ENCODE assay signal across 21 cellular contexts in the genomic region with DNA sequence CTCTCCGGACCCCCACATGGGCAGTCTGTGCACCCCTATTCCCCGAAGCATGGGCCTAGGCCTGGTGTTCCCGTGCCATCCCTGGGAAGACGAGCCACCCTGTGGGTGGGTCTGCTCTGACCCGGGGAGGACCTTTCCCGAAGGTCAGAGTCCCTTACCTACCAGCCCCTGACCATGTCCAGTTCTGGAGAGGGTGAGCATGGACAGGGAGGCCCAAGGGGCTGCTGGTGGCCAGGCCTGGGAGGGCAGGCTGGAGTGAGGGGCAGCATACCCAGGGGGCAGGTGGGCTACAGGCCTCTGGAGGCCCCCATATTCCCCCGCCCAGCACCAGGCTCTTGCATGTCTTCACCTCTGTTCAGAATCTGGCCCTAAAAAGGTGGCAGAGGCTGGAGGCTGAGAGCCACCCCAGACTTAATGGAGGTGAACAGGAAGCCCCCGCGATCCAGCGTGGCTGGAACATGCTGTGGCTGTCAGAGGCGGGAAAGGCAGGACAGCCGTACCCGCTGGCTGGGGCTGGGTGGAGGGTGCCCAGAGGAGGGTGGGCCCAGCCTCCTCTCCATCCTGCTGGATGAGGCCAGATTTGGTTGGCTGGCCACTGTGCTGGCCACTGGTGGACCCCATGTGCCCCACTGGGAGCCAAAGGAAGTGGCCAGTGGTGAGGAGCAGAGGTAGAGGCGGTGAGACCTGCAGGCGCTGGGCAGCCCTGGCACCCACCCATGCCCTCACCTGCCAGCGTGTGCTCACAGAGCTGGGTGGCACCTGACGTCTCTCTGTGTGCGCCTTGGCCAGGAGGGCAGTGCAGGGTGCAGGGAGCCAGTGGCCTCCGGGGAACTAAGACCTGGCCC. TPM values are rescaled to one million over a fixed set of nuclear protein-coding genes. Genes with fewer than 3 reads are reported as not detected.
A peak's percentile ranks its signal among the peaks of the same experiment; 100 is the strongest.
DNase-seq lines count a peak whose midpoint lies in the region; ATAC-seq and TF ChIP-seq lines count a peak whose summit lies in the region.
"Had no signal": no experiment of that assay in that cellular context is flagged by ENCODE, and none has a peak within 500 bp of the region (broad histone marks: within the 10 kb centered on the region; RNA-seq: fewer than 3 reads in every experiment).

No MANE protein-coding gene starts in this region.

- H3K4ac ChIP-seq in neuronal stem cell (ENCODE audit: low read length), result peak overlapping the region; percentile 8

- peak overlapping the region; percentile 58 for H2BK12ac ChIP-seq in neuronal stem cell (ENCODE audit: low read length)

- H3K18ac ChIP-seq in neuronal stem cell (ENCODE audit: low read length), result peak overlapping the region; percentile 77

- no peak overlapping the region for H3K4me2 ChIP-seq in neuronal stem cell (ENCODE audit: insufficient read depth, low read length, poor library complexity, severe bottlenecking)

- H2AK5ac ChIP-seq in neuronal stem cell (ENCODE audit: low read depth, low read length), result peak overlapping the region; percentile 73

- no peak for TF ChIP-seq POLR2A in sigmoid colon (IDR thresholded peaks at IDR 0.05)

- no CpG with 5 or more reads among the region's 19 CpGs for WGBS in neuronal stem cell (ENCODE audit: extremely low coverage in 2 of 2, insufficient read length in 2 of 2, insufficient replicate concordance in 1 of 2), 2 donors
- 92 to 93% methylated on average over 19 of the region's 19 CpGs for WGBS in sigmoid colon, 2 donors

- peaks cover 8% of the 10 kb centered on the region for H3K36me3 Mint-ChIP-seq in Caco-2 (ENCODE audit: insufficient read depth, unreplicated experiment)
- H3K36me3 Mint-ChIP-seq: CD4-positive, CD25-positive, alpha-beta regulatory T cell had no signal

- H3K79me1 ChIP-seq in neuronal stem cell (ENCODE audit: low read depth, low read length), result peaks cover 2% of the 10 kb centered on the region

- peak overlapping the region; percentile 39 for H3K27ac Mint-ChIP-seq in Caco-2 (ENCODE audit: unreplicated experiment)
- H3K27ac Mint-ChIP-seq: CD4-positive, CD25-positive, alpha-beta regulatory T cell had no signal

- peak overlapping the region; percentile 30 for H3K9ac ChIP-seq in neuronal stem cell (ENCODE audit: low read depth, low read length, poor library complexity)

- DNase-seq in Caco-2, result peak in 1 of 2 experiments; percentile 31
- peak; percentile 38 for DNase-seq in H7
- peak; percentile 46 for DNase-seq in islet precursor cell
- DNase-seq in neuronal stem cell (ENCODE audit: low spot score), result no peak
- no peak for DNase-seq in NCI-H526 treated with DMSO at 0.1 percent for 48 hours (lab: John Stamatoyannopoulos, UW)
- no peak for DNase-seq in sigmoid colon
- DNase-seq: CD4-positive, CD25-positive, alpha-beta regulatory T cell; DMS79; KG1; NCI-H1092 treated with DMSO at 0.1 percent for 48 hours; NCI-H1436 treated with DMSO at 0.1 percent for 48 hours; NCI-H1930; NCI-H226; NCI-H510A treated with DMSO at 0.1 percent for 48 hours; NCI-H774; OCI-M1; Right ventricle myocardium superior had no signal

- peaks cover 16% of the 10 kb centered on the region for H3K9me3 Mint-ChIP-seq in Caco-2 (ENCODE audit: unreplicated experiment)

- intact Hi-C loops in Caco-2 (cut with micrococcal nuclease; ENCODE audit: unreplicated experiment) (no loop called here), sigmoid colon (cut with DNase I) (no loop called here)

- POLR2A ChIA-PET in Caco-2 (lab: Charles Lee), result no interaction called here

- no peak overlapping the region for H3K27ac ChIP-seq in neuronal stem cell (replicated peaks; ENCODE audit: low read length)
- no peak overlapping the region for H3K27ac ChIP-seq in sigmoid colon

- CTCF ChIA-PET in Caco-2 (lab: Charles Lee), result interaction anchor here (1.6 to 2.2 kb wide), 4 partner anchors 10 to 213 kb away, joined by 3 to 55 read pairs (median 25); partner anchors contain the start of gene SYT8

- no TSS peak for BruUV-seq in Caco-2 (replicated peaks; lab: Mats Ljungman, UMichigan)

- H3K9me3 ChIP-seq in Caco-2 (no peaks in the 10 kb centered on the region), neuronal stem cell (replicated peaks in 1 of 2; ENCODE audit: control insufficient read depth in 2 of 2, insufficient read depth in 1 of 2, low read depth in 1 of 2, low read length in 2 of 2) (peaks cover 0 to 6% of the 10 kb centered on the region in 2 donors), sigmoid colon (peaks cover 0 to 7% (median 3%) of the 10 kb centered on the region in 4 donors)

- no peak overlapping the region for H2AFZ ChIP-seq in neuronal stem cell (ENCODE audit: low read length)

- H4K91ac ChIP-seq in neuronal stem cell (ENCODE audit: low read depth, low read length, poor library complexity), result peak overlapping the region; percentile 87

- peak overlapping the region; percentile 90 for H2BK15ac ChIP-seq in neuronal stem cell (ENCODE audit: low read length)

- peak overlapping the region; percentile 77 for H3K23ac ChIP-seq in neuronal stem cell (ENCODE audit: low read depth, low read length, poor library complexity)

- H3K27me3 ChIP-seq in Caco-2 (replicated peaks; ENCODE audit: control insufficient read depth, insufficient read depth, low read length) (no peaks in the 10 kb centered on the region), H7 (ENCODE audit: control insufficient read depth, insufficient read depth, low read length) (no peaks in the 10 kb centered on the region), neuronal stem cell (ENCODE audit: control insufficient read depth in 3 of 3, insufficient read depth in 3 of 3, low read depth in 1 of 3, low read length in 3 of 3) (peaks cover 0 to 28% (median 0%) of the 10 kb centered on the region in 3 experiments), sigmoid colon (no peaks in the 10 kb centered on the region)

- no peak overlapping the region for H3K4me3 Mint-ChIP-seq in Caco-2 (ENCODE audit: unreplicated experiment)
- H3K4me3 Mint-ChIP-seq: CD4-positive, CD25-positive, alpha-beta regulatory T cell had no signal

- no peaks in the 10 kb centered on the region for H3K36me3 ChIP-seq in Caco-2 (ENCODE audit: control insufficient read depth, insufficient read depth, low read length)
- H3K36me3 ChIP-seq in H7 (replicated peaks; ENCODE audit: control insufficient read depth, insufficient read depth, low read length), result no peaks in the 10 kb centered on the region
- no peaks in the 10 kb centered on the region for H3K36me3 ChIP-seq in neuronal stem cell (replicated peaks in 1 of 2; ENCODE audit: control insufficient read depth in 2 of 2, insufficient read depth in 2 of 2, low read length in 2 of 2)
- H3K36me3 ChIP-seq in sigmoid colon, result no peaks in the 10 kb centered on the region

- peak overlapping the region; percentile 61 for H3K14ac ChIP-seq in neuronal stem cell (ENCODE audit: low read length)

- H3K27me3 Mint-ChIP-seq in Caco-2 (ENCODE audit: insufficient read depth, unreplicated experiment), result no peaks in the 10 kb centered on the region

- peak overlapping the region; percentile 30 for H2BK120ac ChIP-seq in neuronal stem cell (ENCODE audit: low read depth, low read length)

- H3K4me1 Mint-ChIP-seq in Caco-2 (ENCODE audit: low read depth, unreplicated experiment), result peaks cover 42% of the 10 kb centered on the region
- H3K4me1 Mint-ChIP-seq: CD4-positive, CD25-positive, alpha-beta regulatory T cell had no signal

- H3K4me3 ChIP-seq in Caco-2 (ENCODE audit: low read depth, low read length) (no peak overlapping the region), H7 (ENCODE audit: insufficient read depth, low read depth, low read length) (no peak overlapping the region), neuronal stem cell (ENCODE audit: low read length in 2 of 2) (no peak overlapping the region), sigmoid colon (no peak overlapping the region)

- TF ChIP-seq CTCF in Caco-2 (IDR thresholded peaks at IDR 0.05; ENCODE audit: insufficient read depth in 1 of 2, low read depth in 1 of 2, low read length in 1 of 2, severe bottlenecking in 1 of 2, unreplicated experiment in 1 of 2) (no peak), sigmoid colon (IDR thresholded peaks at IDR 0.05) (no peak)

- no peak for TF ChIP-seq EP300 in sigmoid colon (IDR thresholded peaks at IDR 0.05)

- ATAC-seq in GM18511 (IDR thresholded peaks at IDR 0.05; ENCODE audit: unreplicated experiment), result no peak

- H3K4me1 ChIP-seq in Caco-2, result peaks cover 51% of the 10 kb centered on the region
- H3K4me1 ChIP-seq in neuronal stem cell (ENCODE audit: control insufficient read depth in 2 of 2, insufficient read depth in 1 of 2, low read depth in 1 of 2, low read length in 2 of 2), result no peaks in the 10 kb centered on the region
- peaks cover 0 to 15% (median 13%) of the 10 kb centered on the region in 4 donors for H3K4me1 ChIP-seq in sigmoid colon

- no peak overlapping the region for H4K8ac ChIP-seq in neuronal stem cell (ENCODE audit: low read depth, low read length)

- H2BK5ac ChIP-seq in neuronal stem cell (ENCODE audit: low read length), result peak overlapping the region; percentile 76

RNA-seq across cellular contexts. Expression of gene SYT8, which starts 11.2 kb away (rescaled TPM):
- 11.3 and 14.9 TPM in 2 replicates for total RNA-seq in Caco-2 (2022)
- not detected in 2 replicates for total RNA-seq in H7 (2014; rRNA removed; shearing (Covaris generic))
- polyA plus RNA-seq in neuronal stem cell (2013, experiment 1 of 2), result not detected
- not detected for polyA plus RNA-seq in neuronal stem cell (2013, experiment 2 of 2)
- not detected for total RNA-seq in sigmoid colon
- polyA plus RNA-seq in sigmoid colon, result 1 to 10 TPM in 2 of 3 donors, not detected in 1; 1.8 to 5.4 TPM
- total RNA-seq: CD4-positive, CD25-positive, alpha-beta regulatory T cell; H4; Right ventricle myocardium superior; SK-MEL-5 had no signal
- polyA plus RNA-seq: BJ; CD4-positive, CD25-positive, alpha-beta regulatory T cell had no signal

RNA-seq across cellular contexts. Expression of gene TNNI2, which starts 15.2 kb away (rescaled TPM):
- total RNA-seq in Caco-2 (2022) (5.7 and 8.6 TPM in 2 replicates), sigmoid colon (not detected)
- not detected in 2 replicates for total RNA-seq in H7 (2014; rRNA removed; shearing (Covaris generic))
- 0.13 TPM for polyA plus RNA-seq in neuronal stem cell (2013, experiment 1 of 2)
- polyA plus RNA-seq in neuronal stem cell (2013, experiment 2 of 2), result not detected
- polyA plus RNA-seq in sigmoid colon, result 1 to 10 TPM in 2 of 3 donors, not detected in 1; 1.7 to 2.4 TPM
- total RNA-seq: CD4-positive, CD25-positive, alpha-beta regulatory T cell; H4; Right ventricle myocardium superior; SK-MEL-5 had no signal
- polyA plus RNA-seq: BJ; CD4-positive, CD25-positive, alpha-beta regulatory T cell had no signal

RNA-seq across cellular contexts. Expression of gene LSP1, which starts 29.3 kb away (rescaled TPM):
- total RNA-seq in Caco-2 (2022) (1.5 TPM in 1 of 2 replicates, not detected in the other), sigmoid colon (10 to 100 TPM in 2 of 4 donors, 1 to 10 TPM in 2; 8.7 to 32.7 (median 12.4) TPM)
- total RNA-seq in H7 (2014; rRNA removed; shearing (Covaris generic)), result 0.35 and 2.0 TPM in 2 replicates
- polyA plus RNA-seq in neuronal stem cell (2013, experiment 1 of 2), result 0.13 TPM
- polyA plus RNA-seq in neuronal stem cell (2013, experiment 2 of 2), result 0.73 TPM
- polyA plus RNA-seq in sigmoid colon, result 10 to 100 TPM; 46.0 to 80.2 (median 55.9) TPM
- total RNA-seq: SK-MEL-5 had no signal
- polyA plus RNA-seq: BJ had no signal

RNA-seq across cellular contexts. Expression of gene CTSD, which starts 59.9 kb away (rescaled TPM):
- total RNA-seq in Caco-2 (2022) (328 and 335 TPM in 2 replicates), sigmoid colon (100 to 1,000 TPM; 173 to 222 (median 209) TPM)
- total RNA-seq in H7 (2014; rRNA removed; shearing (Covaris generic)), result 177 and 235 TPM in 2 replicates
- 48.8 TPM for polyA plus RNA-seq in neuronal stem cell (2013, experiment 1 of 2)
- polyA plus RNA-seq in neuronal stem cell (2013, experiment 2 of 2), result 46.1 TPM
- 1,000 to 10,000 TPM in 1 of 3 donors, 100 to 1,000 TPM in 2; 251 to 1,586 (median 853) TPM for polyA plus RNA-seq in sigmoid colon

Comparison
In these comparisons a context has a peak if more than half of its experiments do, and no peak if none do; other contexts are left out.
1. DNase-seq: peak in H7 (single experiment) and islet precursor cell (single experiment); none in neuronal stem cell (single experiment), NCI-H526 treated with DMSO at 0.1 percent for 48 hours (single experiment) and sigmoid colon (single experiment).
2. RNA of gene SYT8, which starts 11.2 kb away (total RNA-seq): 11.3 to 14.9 TPM in Caco-2; not detected in H7 and not detected in sigmoid colon; every median in the first group is over 10 times any median in the second.